ENCODE assay signal across 29 cellular contexts in the genomic region with DNA sequence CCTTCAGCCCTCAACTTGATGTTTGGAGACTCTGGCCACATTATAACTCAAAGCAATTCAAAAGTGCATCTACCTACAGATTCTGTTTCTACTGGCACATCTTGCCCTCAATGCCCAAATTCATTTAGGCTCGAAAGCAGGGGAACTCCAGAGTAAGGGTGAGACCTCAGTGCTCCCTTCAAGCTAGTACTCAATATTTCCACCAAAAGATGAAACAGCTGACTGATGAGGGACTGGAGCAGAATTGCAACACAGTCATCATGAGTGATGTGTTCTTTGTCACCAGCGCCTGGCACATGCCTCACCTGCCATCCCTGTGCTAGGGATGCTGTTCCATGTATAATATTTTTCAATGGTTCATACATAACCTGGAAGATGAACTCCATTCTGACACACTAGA.
"Had no signal": no experiment of that assay in that cellular context is flagged by ENCODE, and none has a peak within 500 bp of the region (broad histone marks: within the 10 kb centered on the region; RNA-seq: fewer than 3 reads in every experiment).

No MANE protein-coding gene starts in this region.

- H3K27me3 Mint-ChIP-seq: memory B cell; progenitor cell of endocrine pancreas; stimulated activated naive CD8-positive, alpha-beta T cell treated with anti-CD3 and anti-CD28 coated beads, Interleukin-15, Interleukin-2, amounts not matched to agents 100 ng/mL and 50 ng/mL, for 24 hours had no signal

- H3K4me1 Mint-ChIP-seq: memory B cell, nephron, neural progenitor cell had no signal

- H3K27me3 ChIP-seq: gastrocnemius medialis, neural progenitor cell, right atrium auricular region, thyroid gland had no signal

- FAIRE-seq: colon, keratinocyte had no signal

- H3K27ac ChIP-seq: dorsolateral prefrontal cortex, epithelial cell of prostate, gastrocnemius medialis, lower lobe of right lung, neural progenitor cell, parathyroid adenoma, right atrium auricular region, thyroid gland had no signal

- H3K9me3 ChIP-seq: gastrocnemius medialis, lower lobe of right lung, thyroid gland had no signal

- H3K27ac Mint-ChIP-seq: endodermal cell; memory B cell; naive thymus-derived CD4-positive, alpha-beta T cell; nephron; neural progenitor cell; progenitor cell of endocrine pancreas; stimulated activated naive CD8-positive, alpha-beta T cell treated with anti-CD3 and anti-CD28 coated beads, Interleukin-15, Interleukin-2, amounts not matched to agents 100 ng/mL and 50 ng/mL, for 24 hours; type B pancreatic cell had no signal

- H3K9me3 Mint-ChIP-seq: nephron, neural progenitor cell, type B pancreatic cell had no signal

- H3K9ac ChIP-seq: neural progenitor cell, parathyroid adenoma had no signal

- H3K4me3 ChIP-seq: dorsolateral prefrontal cortex, gastrocnemius medialis, lower lobe of right lung, neural progenitor cell, right atrium auricular region, smooth muscle cell, thyroid gland had no signal

- H3K36me3 ChIP-seq: gastrocnemius medialis, lower lobe of right lung, neural progenitor cell, right atrium auricular region, thyroid gland had no signal

- ATAC-seq: esophagus mucosa; gastrocnemius medialis; left ventricle myocardium superior; lower lobe of right lung; naive thymus-derived CD4-positive, alpha-beta T cell; sciatic nerve had no signal

- H3K36me3 Mint-ChIP-seq: memory B cell; naive thymus-derived CD4-positive, alpha-beta T cell; neural progenitor cell; type B pancreatic cell had no signal

- DNase-seq: dorsolateral prefrontal cortex; effector CD4-positive, alpha-beta T cell; endodermal cell; foreskin fibroblast; gastrocnemius medialis; head of caudate nucleus; left ventricle myocardium superior; lower lobe of right lung; midbrain; naive thymus-derived CD4-positive, alpha-beta T cell; stimulated activated CD4-positive, alpha-beta T cell treated with anti-CD3 and anti-CD28 coated beads, Interleukin-12 subunit alpha, Interleukin-12 subunit beta, amount 100 ng/mL, for 4 hours; stimulated activated CD4-positive, alpha-beta T cell treated with anti-CD3 and anti-CD28 coated beads, Interleukin-1b, Interleukin-23, amount 100 ng/mL, for 48 hours; stimulated activated CD4-positive, alpha-beta T cell treated with anti-CD3 and anti-CD28 coated beads, Interleukin-4, amount 100 ng/mL, for 1 hour; stimulated activated CD8-positive, alpha-beta memory T cell treated with anti-CD3 and anti-CD28 coated beads, Interleukin-4, amount 100 ng/mL, for 48 hours; thyroid gland had no signal

- H3K79me2 ChIP-seq: parathyroid adenoma had no signal

- H2AFZ ChIP-seq: neural progenitor cell, parathyroid adenoma had no signal

- H3K4me3 Mint-ChIP-seq: endodermal cell; memory B cell; naive thymus-derived CD4-positive, alpha-beta T cell; nephron; neural progenitor cell; stimulated activated naive CD8-positive, alpha-beta T cell treated with anti-CD3 and anti-CD28 coated beads, Interleukin-15, Interleukin-2, amounts not matched to agents 100 ng/mL and 50 ng/mL, for 24 hours; type B pancreatic cell had no signal

- H3K4me1 ChIP-seq: gastrocnemius medialis, neural progenitor cell, parathyroid adenoma, thyroid gland had no signal

- H3K4me2 ChIP-seq: neural progenitor cell, smooth muscle cell had no signal
